7 cellular contexts compared by ENCODE assay signal in genomic region chr15:40928975-40929729, GRCh38. TPM values are rescaled to one million over a fixed set of nuclear protein-coding genes. Genes with fewer than 3 reads are reported as not detected.
DNase-seq lines count a peak whose midpoint lies in the region; ATAC-seq and TF ChIP-seq lines count a peak whose summit lies in the region.

DLL4 (plus strand) TSS chr15:40929340; CDS start chr15:40929669, 329 bp downstream.

- H3K4me1 ChIP-seq in lower lobe of right lung: peaks cover 88% of the 10 kb centered on the region
- peaks cover 45% of the 10 kb centered on the region for H3K4me1 ChIP-seq in testis

- H3K27ac ChIP-seq in lower lobe of right lung: peak within 1 kb of the TSS; percentile 59
- no peak within 1 kb of the TSS for H3K27ac ChIP-seq in testis

- TF ChIP-seq POLR2A in testis (IDR thresholded peaks at IDR 0.05): no peak

- H3K4me3 ChIP-seq in lower lobe of right lung (peak within 1 kb of the TSS; percentile 64), testis (peak within 1 kb of the TSS; percentile 2 to 53)

- WGBS in testis, 2 donors: 1% methylated on average over 39 to 72 of the region's 72 CpGs

- H3K36me3 ChIP-seq in lower lobe of right lung: no peaks in the 10 kb centered on the region
- H3K36me3 ChIP-seq in testis (ENCODE audit: low read depth, missing control alignments): no peaks in the 10 kb centered on the region

- H3K9me3 ChIP-seq in lower lobe of right lung (no peaks in the 10 kb centered on the region), testis (no peaks in the 10 kb centered on the region)

- TF ChIP-seq CTCF in GM12874 (IDR thresholded peaks at IDR 0.05; ENCODE audit: insufficient read depth, low read depth, low read length): 0 out of 2 replicates have a peak, but pooled peaks have one; percentile 11
- no peak for TF ChIP-seq CTCF in lower lobe of right lung (IDR thresholded peaks at IDR 0.05)
- TF ChIP-seq CTCF in testis (IDR thresholded peaks at IDR 0.05): no peak

- peaks cover 69% of the 10 kb centered on the region for H3K27me3 ChIP-seq in lower lobe of right lung (ENCODE audit: low read depth)
- H3K27me3 ChIP-seq in testis: no peaks in the 10 kb centered on the region

- intact Hi-C loops in lower lobe of right lung (cut with DNase I): no loop called here
- intact Hi-C loops in testis (cut with DNase I; ENCODE audit: low total_unique reads): no loop called here

- DNase-seq in NCI-H1105 (lab: John Stamatoyannopoulos, UW): peak; percentile 73
- DNase-seq in SW 1271 (lab: John Stamatoyannopoulos, UW): peak; percentile 54 to 68
- peak; percentile 97 for DNase-seq in dermis blood vessel endothelial cell
- DNase-seq in lower lobe of right lung: peak; percentile 86
- DNase-seq in testis: no peak
- no peak for DNase-seq in COLO829 (ENCODE audit: low spot score)

- ATAC-seq in lower lobe of right lung: peak; percentile 72 to 84

RNA-seq across cellular contexts. Expression of gene DLL4, which starts in this region (rescaled TPM):
- total RNA-seq in dermis blood vessel endothelial cell: 128 and 158 TPM in 2 replicates
- 21.3 TPM for total RNA-seq in lower lobe of right lung
- total RNA-seq in testis: 1 to 10 TPM; 3.5 to 3.9 TPM
- 2.0 TPM for polyA plus RNA-seq in testis (ENCODE audit: insufficient read depth, low read depth, low replicate concordance)

Comparison
In these comparisons a context has a peak if more than half of its experiments do, and no peak if none do; other contexts are left out.
1. DNase-seq: peak in NCI-H1105 (single experiment), SW 1271 (2 of 2), dermis blood vessel endothelial cell (single experiment) and lower lobe of right lung (single experiment); none in testis (single experiment) and COLO829 (single experiment).